18 cellular contexts compared by ENCODE assay signal in genomic region chr1:162660598-162660997, GRCh38.
"Had no signal": no experiment of that assay in that cellular context is flagged by ENCODE, and none has a peak within 500 bp of the region (broad histone marks: within the 10 kb centered on the region; RNA-seq: fewer than 3 reads in every experiment).

No MANE protein-coding gene starts in this region.

- H3K9me3 ChIP-seq: body of pancreas, psoas muscle, testis had no signal

- H3K36me3 Mint-ChIP-seq: activated naive CD8-positive, alpha-beta T cell treated with anti-CD3 and anti-CD28 coated beads for 36 hours; naive B cell; stimulated activated effector memory CD8-positive, alpha-beta T cell treated with anti-CD3 and anti-CD28 coated beads, Interleukin-12 subunit alpha, Interleukin-12 subunit beta, amount 100 ng/mL, for 72 hours had no signal

- H3K4me1 ChIP-seq: body of pancreas, psoas muscle, testis had no signal

- H3K4me1 Mint-ChIP-seq: activated CD4-positive, alpha-beta T cell treated with anti-CD3 and anti-CD28 coated beads for 36 hours; activated naive CD8-positive, alpha-beta T cell treated with anti-CD3 and anti-CD28 coated beads for 36 hours; naive B cell; neural crest cell; stimulated activated effector memory CD8-positive, alpha-beta T cell treated with anti-CD3 and anti-CD28 coated beads, Interleukin-12 subunit alpha, Interleukin-12 subunit beta, amount 100 ng/mL, for 72 hours had no signal

- H3K27me3 ChIP-seq: body of pancreas, testis had no signal

- H3K27ac ChIP-seq: body of pancreas, epithelial cell of prostate, psoas muscle, testis had no signal

- H3K4me3 Mint-ChIP-seq: activated CD4-positive, alpha-beta T cell treated with anti-CD3 and anti-CD28 coated beads for 36 hours; activated naive CD8-positive, alpha-beta T cell treated with anti-CD3 and anti-CD28 coated beads for 36 hours; activated T-helper 1 cell treated with anti-CD3 and anti-CD28 coated beads, Interleukin-12 subunit alpha, Interleukin-12 subunit beta, Interleukin-2, Interleukin-4 antibody, amounts not matched to agents 30 ng/mL and 10 ng/mL and 1 ng/mL, durations not matched to agents 14 hours and 24 hours and 36 hours; naive B cell; neural crest cell; stimulated activated effector memory CD8-positive, alpha-beta T cell treated with anti-CD3 and anti-CD28 coated beads, Interleukin-12 subunit alpha, Interleukin-12 subunit beta, amount 100 ng/mL, for 72 hours; type B pancreatic cell had no signal

- H3K9me3 Mint-ChIP-seq: activated naive CD8-positive, alpha-beta T cell treated with anti-CD3 and anti-CD28 coated beads for 36 hours; activated T-helper 1 cell treated with anti-CD3 and anti-CD28 coated beads, Interleukin-12 subunit alpha, Interleukin-12 subunit beta, Interleukin-2, Interleukin-4 antibody, amounts not matched to agents 30 ng/mL and 10 ng/mL and 1 ng/mL, durations not matched to agents 14 hours and 24 hours and 36 hours; naive B cell; neural crest cell; stimulated activated effector memory CD8-positive, alpha-beta T cell treated with anti-CD3 and anti-CD28 coated beads, Interleukin-12 subunit alpha, Interleukin-12 subunit beta, amount 100 ng/mL, for 72 hours had no signal

- H3K27ac Mint-ChIP-seq: activated CD4-positive, alpha-beta T cell treated with anti-CD3 and anti-CD28 coated beads for 36 hours; activated naive CD8-positive, alpha-beta T cell treated with anti-CD3 and anti-CD28 coated beads for 36 hours; activated T-helper 1 cell treated with anti-CD3 and anti-CD28 coated beads, Interleukin-12 subunit alpha, Interleukin-12 subunit beta, Interleukin-2, Interleukin-4 antibody, amounts not matched to agents 30 ng/mL and 10 ng/mL and 1 ng/mL, durations not matched to agents 14 hours and 24 hours and 36 hours; naive B cell; stimulated activated effector memory CD8-positive, alpha-beta T cell treated with anti-CD3 and anti-CD28 coated beads, Interleukin-12 subunit alpha, Interleukin-12 subunit beta, amount 100 ng/mL, for 72 hours; type B pancreatic cell had no signal

- H3K4me3 ChIP-seq: body of pancreas, psoas muscle, testis had no signal

- DNase-seq: activated CD4-positive, alpha-beta T cell treated with anti-CD3 and anti-CD28 coated beads for 36 hours; activated CD4-positive, alpha-beta T cell treated with anti-CD3 and anti-CD28 coated beads, Interleukin-2, amount 50 U/mL, for 48 hours; activated naive CD8-positive, alpha-beta T cell treated with anti-CD3 and anti-CD28 coated beads for 36 hours; amniotic stem cell; body of pancreas; dermis blood vessel endothelial cell; left ventricle myocardium superior; naive B cell; psoas muscle; right cardiac atrium; stimulated activated CD4-positive, alpha-beta T cell treated with anti-CD3 and anti-CD28 coated beads, Interleukin-4, amount 100 ng/mL, for 24 hours; T-helper 2 cell; testis had no signal
